In the genomic region with DNA sequence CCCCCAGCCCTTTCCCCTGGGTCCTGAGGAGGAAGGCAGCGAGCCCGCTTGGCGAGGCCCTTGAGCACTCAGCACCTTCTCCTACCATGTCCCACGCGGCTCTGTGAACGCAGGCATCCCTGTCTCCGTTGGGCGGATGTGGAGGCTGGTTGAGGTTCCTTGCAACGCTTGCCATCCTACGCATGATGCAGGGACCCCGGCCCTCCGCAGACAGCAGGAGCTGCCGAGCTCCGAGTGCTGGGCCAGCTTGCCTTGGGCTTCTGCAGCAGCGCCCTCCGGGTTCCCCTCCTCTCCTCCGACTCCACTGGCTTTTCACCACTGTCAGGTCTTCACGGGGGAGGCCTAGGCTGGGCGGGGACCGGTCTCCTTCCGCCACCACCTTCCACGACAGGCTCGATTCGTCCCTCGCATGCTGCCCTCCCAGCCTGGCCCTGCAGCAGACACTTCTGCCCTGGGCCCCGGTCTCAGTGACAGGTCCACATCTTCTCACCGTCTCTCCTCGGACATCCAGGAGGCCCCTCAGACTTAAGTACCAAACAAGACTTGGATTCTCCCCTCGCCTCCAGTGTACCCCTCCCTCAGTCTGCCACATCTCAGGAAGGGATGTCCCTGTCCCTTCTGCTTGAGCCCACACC, we compare ENCODE assay signal across 20 cellular contexts.
"Had no signal": no experiment of that assay in that cellular context is flagged by ENCODE, and none has a peak within 500 bp of the region (broad histone marks: within the 10 kb centered on the region; RNA-seq: fewer than 3 reads in every experiment).

No MANE protein-coding gene starts in this region.

- H3K36me3 ChIP-seq: ovary, uterus had no signal

- ATAC-seq: activated naive CD8-positive, alpha-beta T cell treated with anti-CD3 and anti-CD28 coated beads, Interleukin-2, amount 50 U/mL, for 24 hours; left lung; mucosa of descending colon; naive thymus-derived CD4-positive, alpha-beta T cell; sciatic nerve; stimulated activated naive CD8-positive, alpha-beta T cell treated with anti-CD3 and anti-CD28 coated beads, Interleukin-15, Interleukin-2, amounts not matched to agents 100 U/mL and 50 U/mL, for 24 hours; WTC11 had no signal

- H3K27me3 ChIP-seq: ovary, tibial nerve, uterus had no signal

- H3K9me3 ChIP-seq: left lung, mucosa of descending colon, ovary, tibial nerve, uterus had no signal

- DNase-seq: activated CD4-positive, alpha-beta memory T cell treated with anti-CD3 and anti-CD28 coated beads, Interleukin-2, amount 10 ng/mL, durations not matched to agents 7 days and 5 days; activated CD4-positive, alpha-beta T cell treated with anti-CD3 and anti-CD28 coated beads for 4 hours; activated naive CD4-positive, alpha-beta T cell treated with anti-CD3 and anti-CD28 coated beads for 36 hours; activated naive CD8-positive, alpha-beta T cell treated with anti-CD3 and anti-CD28 coated beads, Interleukin-2, amount 50 U/mL, for 24 hours; activated T-cell treated with anti-CD3 and anti-CD28 coated beads, Interleukin-2, amount 50 U/mL, for 24 hours; anterior cingulate cortex; mucosa of descending colon; naive thymus-derived CD4-positive, alpha-beta T cell; ovary; stimulated activated naive CD8-positive, alpha-beta T cell treated with anti-CD3 and anti-CD28 coated beads, Interleukin-15, Interleukin-2, amounts not matched to agents 100 U/mL and 50 U/mL, for 24 hours; substantia nigra; uterus had no signal

- H3K4me3 ChIP-seq: coronary artery, left lung, mucosa of descending colon, ovary, tibial nerve, uterus had no signal

- H3K27ac Mint-ChIP-seq: activated CD4-positive, alpha-beta memory T cell treated with anti-CD3 and anti-CD28 coated beads, Interleukin-2, amount 10 ng/mL, durations not matched to agents 7 days and 5 days; activated naive CD4-positive, alpha-beta T cell treated with anti-CD3 and anti-CD28 coated beads for 36 hours; activated naive CD8-positive, alpha-beta T cell treated with anti-CD3 and anti-CD28 coated beads, Interleukin-2, amount 50 U/mL, for 24 hours; activated T-cell treated with anti-CD3 and anti-CD28 coated beads, Interleukin-2, amount 50 U/mL, for 24 hours; activated T-helper 2 cell treated with anti-CD3 and anti-CD28 coated beads, Interferon-gamma antibody, Interleukin-2, Interleukin-4, amounts not matched to agents 10 μg/mL and 5 μg/mL and 100 μg/mL, durations not matched to agents 14 hours and 24 hours and 36 hours; WTC11 had no signal

- FAIRE-seq: endometrium, frontal cortex had no signal

- H3K4me3 Mint-ChIP-seq: activated CD4-positive, alpha-beta memory T cell treated with anti-CD3 and anti-CD28 coated beads, Interleukin-2, amount 10 ng/mL, durations not matched to agents 7 days and 5 days; activated naive CD4-positive, alpha-beta T cell treated with anti-CD3 and anti-CD28 coated beads for 36 hours; activated naive CD8-positive, alpha-beta T cell treated with anti-CD3 and anti-CD28 coated beads, Interleukin-2, amount 50 U/mL, for 24 hours; activated T-cell treated with anti-CD3 and anti-CD28 coated beads, Interleukin-2, amount 50 U/mL, for 24 hours; WTC11 had no signal

- H3K27ac ChIP-seq: coronary artery, ovary, tibial nerve, uterus had no signal
